Comparison of ENCODE assay signal across 9 cellular contexts in genomic region chr17:83200746-83201145, GRCh38.
DNase-seq lines count a peak whose midpoint lies in the region; ATAC-seq, FAIRE-seq and TF ChIP-seq lines count a peak whose summit lies in the region.
"Had no signal": no experiment of that assay in that cellular context is flagged by ENCODE, and none has a peak within 500 bp of the region (broad histone marks: within the 10 kb centered on the region; RNA-seq: fewer than 3 reads in every experiment).

No MANE protein-coding gene starts in this region.

- H3K27ac ChIP-seq in IMR-90 (ENCODE audit: insufficient read depth, low read length) (no peak overlapping the region), kidney (ENCODE audit: low read depth in 2 of 2, low read length in 2 of 2) (peak overlapping the region; percentile 86 to 92), skin epidermis (peak overlapping the region; percentile 60 to 97 (median 87))

- no peak overlapping the region for H2AFZ ChIP-seq in IMR-90 (replicated peaks; ENCODE audit: low read length, poor library complexity)

- POLR2A ChIA-PET in IMR-90 (lab: Charles Lee; ENCODE audit: unreplicated experiment) = no interaction called here

- no peak overlapping the region for H2BK15ac ChIP-seq in IMR-90 (ENCODE audit: low read depth, low read length)

- no peak for DNase-seq in IMR-90
- DNase-seq in activated T-helper 1 cell treated with anti-CD3 and anti-CD28 coated beads, Interleukin-12 subunit alpha, Interleukin-12 subunit beta, Interleukin-2, Interleukin-4 antibody, amounts not matched to agents 30 ng/mL and 10 ng/mL and 1 ng/mL, durations not matched to agents 14 hours and 24 hours and 36 hours (ENCODE audit: low spot score) = no peak
- DNase-seq in kidney = peak; percentile 75
- DNase-seq in stimulated activated CD4-positive, alpha-beta T cell treated with anti-CD3 and anti-CD28 coated beads, Interleukin-4, amount 100 ng/mL, for 1 hour = no peak
- DNase-seq in NCI-H187 treated with DMSO at 0.1 percent for 48 hours (lab: John Stamatoyannopoulos, UW) = no peak
- no peak for DNase-seq in NCI-H69 (lab: John Stamatoyannopoulos, UW)

- ATAC-seq in IMR-90 (ENCODE audit: low read depth) (no peak), HG03457 (IDR thresholded peaks at IDR 0.05; ENCODE audit: unreplicated experiment) (no peak)

- peak overlapping the region; percentile 12; the same call in 1 of the 2 replicates for H4K91ac ChIP-seq in IMR-90 (ENCODE audit: insufficient read depth, low read depth, low read length)

- H3K9me3 Mint-ChIP-seq in activated T-helper 1 cell treated with anti-CD3 and anti-CD28 coated beads, Interleukin-12 subunit alpha, Interleukin-12 subunit beta, Interleukin-2, Interleukin-4 antibody, amounts not matched to agents 30 ng/mL and 10 ng/mL and 1 ng/mL, durations not matched to agents 14 hours and 24 hours and 36 hours = no peaks in the 10 kb centered on the region

- no peaks in the 10 kb centered on the region for H3K36me3 ChIP-seq in IMR-90 (ENCODE audit: control insufficient read depth, insufficient read depth, low read length)
- no peaks in the 10 kb centered on the region for H3K36me3 ChIP-seq in kidney (ENCODE audit: control insufficient read depth in 1 of 2, insufficient read depth in 2 of 2, low read length in 2 of 2)

- peak overlapping the region; percentile 81 for H3K4me3 Mint-ChIP-seq in activated T-helper 1 cell treated with anti-CD3 and anti-CD28 coated beads, Interleukin-12 subunit alpha, Interleukin-12 subunit beta, Interleukin-2, Interleukin-4 antibody, amounts not matched to agents 30 ng/mL and 10 ng/mL and 1 ng/mL, durations not matched to agents 14 hours and 24 hours and 36 hours

- H3K4me1 ChIP-seq in IMR-90 (ENCODE audit: control insufficient read depth, insufficient read depth, low read length) (peaks cover 17% of the 10 kb centered on the region), kidney (ENCODE audit: control insufficient read depth in 1 of 2, insufficient read depth in 1 of 2, low read depth in 1 of 2, low read length in 2 of 2) (peaks cover 0 to 26% of the 10 kb centered on the region in 2 donors)

- no peak overlapping the region for H4K8ac ChIP-seq in IMR-90 (ENCODE audit: low read depth in 2 of 2, low read length in 2 of 2)

- no peaks in the 10 kb centered on the region for H3K36me3 Mint-ChIP-seq in activated T-helper 1 cell treated with anti-CD3 and anti-CD28 coated beads, Interleukin-12 subunit alpha, Interleukin-12 subunit beta, Interleukin-2, Interleukin-4 antibody, amounts not matched to agents 30 ng/mL and 10 ng/mL and 1 ng/mL, durations not matched to agents 14 hours and 24 hours and 36 hours (ENCODE audit: low read depth)

- BruUV-seq in IMR-90 (replicated peaks; lab: Mats Ljungman, UMichigan) = no TSS peak

- no peak overlapping the region for H3K14ac ChIP-seq in IMR-90 (replicated peaks; ENCODE audit: low read depth, low read length)

- 80% methylated on average over 1 of the region's 4 CpGs; no CpG with 5 or more reads in 1 of the 2 experiments for WGBS in IMR-90 (ENCODE audit: extremely low coverage in 2 of 2, insufficient read length in 1 of 2), 2 experiments

- no peak for TF ChIP-seq POLR2A in IMR-90 (IDR thresholded peaks at IDR 0.05; ENCODE audit: low read depth, low read length)

- H3K4me1 Mint-ChIP-seq in activated T-helper 1 cell treated with anti-CD3 and anti-CD28 coated beads, Interleukin-12 subunit alpha, Interleukin-12 subunit beta, Interleukin-2, Interleukin-4 antibody, amounts not matched to agents 30 ng/mL and 10 ng/mL and 1 ng/mL, durations not matched to agents 14 hours and 24 hours and 36 hours (ENCODE audit: low read depth) = peaks cover 47% of the 10 kb centered on the region

- no peak for TF ChIP-seq RAD21 in IMR-90 (IDR thresholded peaks at IDR 0.05; ENCODE audit: low read length)

- intact Hi-C loops in IMR-90 (cut with micrococcal nuclease) = no loop called here
- intact Hi-C loops in activated T-helper 1 cell treated with anti-CD3 and anti-CD28 coated beads, Interleukin-12 subunit alpha, Interleukin-12 subunit beta, Interleukin-2, Interleukin-4 antibody, amounts not matched to agents 30 ng/mL and 10 ng/mL and 1 ng/mL, durations not matched to agents 14 hours and 24 hours and 36 hours (cut with micrococcal nuclease) = loop anchor here (1.0 kb wide), 1 partner anchor 117 kb away; no protein-coding TSS in a partner anchor
- intact Hi-C loops in kidney (cut with DNase I) = no loop called here

- H3K9me3 ChIP-seq in IMR-90 (ENCODE audit: control insufficient read depth, insufficient read depth, low read length) = no peaks in the 10 kb centered on the region
- H3K9me3 ChIP-seq in kidney (ENCODE audit: control insufficient read depth in 1 of 2, low read length in 2 of 2) = no peaks in the 10 kb centered on the region

- peak overlapping the region; percentile 63; the same call in 1 of the 2 replicates for H2AK5ac ChIP-seq in IMR-90 (ENCODE audit: low read depth, low read length)

- no peak overlapping the region; the same call in 1 of the 2 replicates for H2BK120ac ChIP-seq in IMR-90 (ENCODE audit: low read depth, low read length)

- H3K56ac ChIP-seq in IMR-90 (ENCODE audit: extremely low read depth, insufficient read depth, low read length) = no peak overlapping the region

- H3K18ac ChIP-seq in IMR-90 (ENCODE audit: low read depth, low read length) = no peak overlapping the region

- H3K27me3 Mint-ChIP-seq in activated T-helper 1 cell treated with anti-CD3 and anti-CD28 coated beads, Interleukin-12 subunit alpha, Interleukin-12 subunit beta, Interleukin-2, Interleukin-4 antibody, amounts not matched to agents 30 ng/mL and 10 ng/mL and 1 ng/mL, durations not matched to agents 14 hours and 24 hours and 36 hours (ENCODE audit: insufficient read depth) = no peaks in the 10 kb centered on the region

- no peak for TF ChIP-seq CTCF in IMR-90 (conservative IDR thresholded peaks at IDR 0.05; ENCODE audit: low read depth, low read length)
- no peak for TF ChIP-seq CTCF in kidney (IDR thresholded peaks at IDR 0.05; ENCODE audit: borderline replicate concordance, extremely low read depth, insufficient read depth)

- peaks cover 0 to 4% of the 10 kb centered on the region in 2 experiments; a peak in 1 of 4 replicates for H3K79me1 ChIP-seq in IMR-90 (ENCODE audit: low read depth in 1 of 2, low read length in 2 of 2)

- H3K9ac ChIP-seq in IMR-90 (ENCODE audit: low read depth, low read length) (no peak overlapping the region), kidney (ENCODE audit: low read length in 2 of 2) (peak overlapping the region in 1 of 2 donors; percentile 46)

- dilution Hi-C loops in IMR-90 (cut with HindIII; ENCODE audit: low sequenced_read_pairs, unreplicated experiment) = no loop called here

- no peaks in the 10 kb centered on the region for H4K20me1 ChIP-seq in IMR-90 (ENCODE audit: insufficient read depth, low read length)

- H3K23ac ChIP-seq in IMR-90 (ENCODE audit: low read depth, low read length) = no peak overlapping the region

- H2AK9ac ChIP-seq in IMR-90 (replicated peaks; ENCODE audit: low read depth, low read length, poor library complexity) = no peak overlapping the region

- H3K27ac Mint-ChIP-seq in activated T-helper 1 cell treated with anti-CD3 and anti-CD28 coated beads, Interleukin-12 subunit alpha, Interleukin-12 subunit beta, Interleukin-2, Interleukin-4 antibody, amounts not matched to agents 30 ng/mL and 10 ng/mL and 1 ng/mL, durations not matched to agents 14 hours and 24 hours and 36 hours = peak overlapping the region; percentile 96

- in situ Hi-C loops in IMR-90 (cut with MboI; ENCODE audit: low sequenced_read_pairs) = no loop called here

- H2BK20ac ChIP-seq in IMR-90 (ENCODE audit: low read depth, low read length) = peak overlapping the region; percentile 52; the same call in 1 of the 2 replicates

- peak overlapping the region; percentile 16; the same call in 1 of the 2 replicates for H4K5ac ChIP-seq in IMR-90 (ENCODE audit: low read depth, low read length)

- CTCF ChIA-PET in IMR-90 (lab: Yijun Ruan, JAX) = no interaction called here

- no peak overlapping the region for H3K4me3 ChIP-seq in IMR-90 (ENCODE audit: insufficient read depth, low read depth, low read length)
- no peak overlapping the region for H3K4me3 ChIP-seq in kidney (ENCODE audit: low read length in 2 of 2)
- no peak overlapping the region for H3K4me3 ChIP-seq in skin epidermis

- H3K4me2 ChIP-seq in IMR-90 (ENCODE audit: low read depth, low read length) = no peak overlapping the region

- no peak overlapping the region for H3K4ac ChIP-seq in IMR-90 (ENCODE audit: low read depth, low read length)

- peaks cover 3% of the 10 kb centered on the region; the same call in 1 of the 2 replicates for H3K27me3 ChIP-seq in IMR-90 (ENCODE audit: control insufficient read depth, insufficient read depth, low read length)

- FAIRE-seq in kidney (lab: Jason Lieb, UNC) = no peak
- FAIRE-seq: G401.6 had no signal

- no peak overlapping the region for H2BK5ac ChIP-seq in IMR-90 (ENCODE audit: low read depth, low read length, poor library complexity, severe bottlenecking)

- H3K9me1 ChIP-seq in IMR-90 (ENCODE audit: insufficient read depth, low read length) = peaks cover 18% of the 10 kb centered on the region

TF ChIP-seq in IMR-90, 13 proteins besides CTCF, POLR2A, EP300 and RAD21:
- TF ChIP-seq MXI1 (IDR thresholded peaks at IDR 0.05; ENCODE audit: borderline replicate concordance, low read depth, low read length) (no peak), MAFK (IDR thresholded peaks at IDR 0.05; ENCODE audit: low read depth, low read length) (no peak), RFX5 (IDR thresholded peaks at IDR 0.05; ENCODE audit: low read depth, low read length) (no peak), NFE2L2 (IDR thresholded peaks at IDR 0.05; ENCODE audit: low read depth, low read length) (no peak), BHLHE40 (IDR thresholded peaks at IDR 0.05; ENCODE audit: low read depth, low read length) (no peak), CEBPB (IDR thresholded peaks at IDR 0.05; ENCODE audit: low read depth, low read length) (no peak)
